In the genomic region with DNA sequence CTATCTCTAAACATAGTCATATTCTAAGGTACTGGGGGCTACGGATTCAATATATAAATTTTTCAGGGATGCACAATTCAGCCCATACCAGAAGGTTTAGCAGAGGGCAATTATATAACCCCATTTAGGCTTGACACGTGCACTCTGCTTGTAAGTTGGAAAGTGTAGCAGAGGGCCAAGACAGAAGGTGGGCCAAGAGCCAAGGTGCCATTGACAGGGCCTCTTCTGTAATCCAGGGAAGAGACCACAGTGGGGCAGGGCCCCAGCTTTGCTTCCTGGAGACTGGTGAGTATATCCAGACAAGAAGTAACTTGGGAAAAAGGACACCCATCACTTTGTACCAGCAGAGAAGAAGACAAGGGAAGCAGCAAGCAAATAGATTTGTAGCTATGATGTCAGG, we compare ENCODE assay signal across 19 cellular contexts.
DNase-seq lines count a peak whose midpoint lies in the region; ATAC-seq and TF ChIP-seq lines count a peak whose summit lies in the region.
"Had no signal": no experiment of that assay in that cellular context is flagged by ENCODE, and none has a peak within 500 bp of the region (broad histone marks: within the 10 kb centered on the region; RNA-seq: fewer than 3 reads in every experiment).

No MANE protein-coding gene starts in this region.

- no peak overlapping the region for H3K4me3 ChIP-seq in fibroblast of the aortic adventitia (ENCODE audit: low read depth, low read length)
- no peak overlapping the region for H3K4me3 ChIP-seq in lower leg skin (ENCODE audit: low read depth, poor library complexity, severe bottlenecking)
- H3K4me3 ChIP-seq: ascending aorta, Peyer's patch, right lobe of liver had no signal

- peaks cover 37% of the 10 kb centered on the region for H3K4me1 Mint-ChIP-seq in nephron
- H3K4me1 Mint-ChIP-seq: activated CD4-positive, alpha-beta T cell treated with anti-CD3 and anti-CD28 coated beads, Interleukin-2, amount 10 ng/mL, durations not matched to agents 7 days and 5 days; CD8-positive, alpha-beta memory T cell; IgD-negative memory B cell had no signal

- TF ChIP-seq POLR2A in lower leg skin (IDR thresholded peaks at IDR 0.05), result no peak

- TF ChIP-seq CTCF in fibroblast of the aortic adventitia (IDR thresholded peaks at IDR 0.05; ENCODE audit: insufficient read depth, low read length) (no peak), nephron (IDR thresholded peaks at IDR 0.05; ENCODE audit: unreplicated experiment in 3 of 3) (no peak), lower leg skin (IDR thresholded peaks at IDR 0.05) (no peak)

- 54 to 78% methylated on average over 2 of the region's 2 CpGs for WGBS in lower leg skin, 2 donors

- peak overlapping the region; percentile 80 to 89 (median 82) for H3K27ac Mint-ChIP-seq in nephron
- H3K27ac Mint-ChIP-seq: activated CD4-positive, alpha-beta T cell treated with anti-CD3 and anti-CD28 coated beads, Interleukin-2, amount 10 ng/mL, durations not matched to agents 7 days and 5 days; CD8-positive, alpha-beta memory T cell; IgD-negative memory B cell had no signal

- peaks cover 2% of the 10 kb centered on the region for H3K9me3 Mint-ChIP-seq in nephron
- H3K9me3 Mint-ChIP-seq: activated CD4-positive, alpha-beta T cell treated with anti-CD3 and anti-CD28 coated beads, Interleukin-2, amount 10 ng/mL, durations not matched to agents 7 days and 5 days had no signal

- DNase-seq in DMS 273 treated with DMSO at 0.1 percent for 48 hours (lab: John Stamatoyannopoulos, UW) (peak; percentile 62), NCI-H69 (lab: John Stamatoyannopoulos, UW) (peak; percentile 4), fibroblast of the aortic adventitia (ENCODE audit: low read depth) (peak; percentile 43), lower leg skin (ENCODE audit: low spot score in 2 of 2) (no peak), DMS153 (lab: John Stamatoyannopoulos, UW) (no peak)
- DNase-seq: activated CD4-positive, alpha-beta T cell treated with anti-CD3 and anti-CD28 coated beads, Interleukin-2, amount 10 ng/mL, durations not matched to agents 7 days and 5 days; activated naive CD4-positive, alpha-beta T cell treated with Interleukin-2 at 50 U/mL for 16 hours; activated T-cell treated with anti-CD3 and anti-CD28 coated beads for 4 hours; CD8-positive, alpha-beta memory T cell; NCI-H2029 treated with DMSO at 0.1 percent for 48 hours; NCI-H774; Peyer's patch; right lobe of liver; stimulated activated CD4-positive, alpha-beta T cell treated with anti-CD3 and anti-CD28 coated beads, Interleukin-4, amount 100 ng/mL, for 1 hour had no signal

- no peaks in the 10 kb centered on the region for H3K27me3 Mint-ChIP-seq in nephron (ENCODE audit: low read depth)
- H3K27me3 Mint-ChIP-seq: activated CD4-positive, alpha-beta T cell treated with anti-CD3 and anti-CD28 coated beads, Interleukin-2, amount 10 ng/mL, durations not matched to agents 7 days and 5 days; CD8-positive, alpha-beta memory T cell; IgD-negative memory B cell had no signal

- no peaks in the 10 kb centered on the region for H3K36me3 Mint-ChIP-seq in nephron (ENCODE audit: low read depth)
- H3K36me3 Mint-ChIP-seq: CD8-positive, alpha-beta memory T cell; IgD-negative memory B cell had no signal

- intact Hi-C loops in lower leg skin (cut with DNase I; ENCODE audit: low total_unique reads), result no loop called here

- no peak for ATAC-seq in GM18868 (IDR thresholded peaks at IDR 0.05; ENCODE audit: unreplicated experiment)
- no peak for ATAC-seq in GM18858 (IDR thresholded peaks at IDR 0.05; ENCODE audit: unreplicated experiment)
- ATAC-seq: right lobe of liver had no signal

- no peak overlapping the region for H3K4me3 Mint-ChIP-seq in nephron
- H3K4me3 Mint-ChIP-seq: activated CD4-positive, alpha-beta T cell treated with anti-CD3 and anti-CD28 coated beads, Interleukin-2, amount 10 ng/mL, durations not matched to agents 7 days and 5 days; CD8-positive, alpha-beta memory T cell; IgD-negative memory B cell had no signal

Comparison
In these comparisons a context has a peak if more than half of its experiments do, and no peak if none do; other contexts are left out.
1. DNase-seq: peak in DMS 273 treated with DMSO at 0.1 percent for 48 hours (single experiment), NCI-H69 (single experiment) and fibroblast of the aortic adventitia (single experiment); none in lower leg skin (0 of 2) and DMS153 (single experiment).